In the genomic region with DNA sequence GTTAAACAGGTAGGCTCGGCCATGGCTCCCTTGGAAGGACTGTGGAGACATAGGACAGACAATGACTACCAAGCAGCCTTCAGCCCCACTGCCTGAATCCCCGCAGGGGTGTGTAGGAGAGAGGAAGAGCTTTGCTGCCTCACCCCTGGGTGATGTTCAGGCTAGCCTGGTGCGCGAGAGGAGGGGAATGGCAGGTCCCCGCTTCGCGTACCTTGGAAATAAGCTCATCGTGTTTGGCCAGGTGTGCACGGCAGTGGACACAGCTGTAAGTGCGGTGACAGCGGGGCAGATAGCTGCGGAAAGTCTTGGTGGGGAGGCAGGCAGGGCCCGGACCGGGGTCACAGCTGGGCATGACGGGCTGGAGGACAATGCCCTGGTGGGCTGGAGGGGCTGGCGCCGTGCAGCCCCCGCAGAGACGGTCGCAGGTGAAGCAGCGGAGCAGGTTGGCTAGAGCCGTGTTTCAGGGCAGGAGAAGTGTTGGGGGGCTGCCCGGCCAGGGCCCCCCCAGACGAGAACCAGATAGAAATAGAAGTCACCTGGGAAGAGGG, we compare ENCODE assay signal across 11 cellular contexts. TPM values are rescaled to one million over a fixed set of nuclear protein-coding genes. Genes with fewer than 3 reads are reported as not detected.
A peak's percentile ranks its signal among the peaks of the same experiment; 100 is the strongest.
DNase-seq lines count a peak whose midpoint lies in the region; ATAC-seq and TF ChIP-seq lines count a peak whose summit lies in the region.
"Had no signal": no experiment of that assay in that cellular context is flagged by ENCODE, and none has a peak within 500 bp of the region (broad histone marks: within the 10 kb centered on the region; RNA-seq: fewer than 3 reads in every experiment).

No MANE protein-coding gene starts in this region.

- in situ Hi-C loops in brain microvascular endothelial cell (cut with HindIII; ENCODE audit: low pct_ligation_motif_present, low sequenced_read_pairs) = loop anchor here (10.0 kb wide), 1 partner anchor 82 kb away; the partner anchor contains the start of gene UBE2L6

- no peaks in the 10 kb centered on the region for H3K9me3 ChIP-seq in HUES48 (ENCODE audit: control insufficient read depth, insufficient read depth, low read length)
- no peaks in the 10 kb centered on the region for H3K9me3 ChIP-seq in CD4-positive, alpha-beta memory T cell (ENCODE audit: control insufficient read depth in 1 of 2, low read length in 2 of 2)
- H3K9me3 ChIP-seq: spleen had no signal

- H3K4me3 ChIP-seq in HUES48 (ENCODE audit: low read depth, low read length) = peak overlapping the region; percentile 55
- H3K4me3 ChIP-seq in CD4-positive, alpha-beta memory T cell (ENCODE audit: low read length in 2 of 2) = no peak overlapping the region
- H3K4me3 ChIP-seq in brain microvascular endothelial cell (ENCODE audit: low read depth, low read length) = no peak overlapping the region
- H3K4me3 ChIP-seq: PC-9 had no signal

- POLR2A ChIA-PET in CD4-positive, alpha-beta memory T cell (lab: Charles Lee; ENCODE audit: partially characterized antibody) = no interaction called here

- H3K9me3 Mint-ChIP-seq in CD14-positive monocyte = peaks cover 0 to 20% (median 17%) of the 10 kb centered on the region in 7 donors
- no peaks in the 10 kb centered on the region for H3K9me3 Mint-ChIP-seq in dendritic cell treated with granulocyte-macrophage colony-stimulating factor and Interleukin-4, amounts not matched to agents 40 ng/mL and 50 ng/mL, for 4 days
- peaks cover 0 to 4% (median 0%) of the 10 kb centered on the region in 7 donors for H3K9me3 Mint-ChIP-seq in naive B cell
- H3K9me3 Mint-ChIP-seq in CD4-positive, alpha-beta memory T cell = no peaks in the 10 kb centered on the region

- peaks cover 17% of the 10 kb centered on the region for H3K36me3 ChIP-seq in HUES48 (ENCODE audit: control insufficient read depth, insufficient read depth, low read length)
- no peaks in the 10 kb centered on the region for H3K36me3 ChIP-seq in CD4-positive, alpha-beta memory T cell (ENCODE audit: insufficient read depth, low read length)
- H3K36me3 ChIP-seq in brain microvascular endothelial cell (replicated peaks) = no peaks in the 10 kb centered on the region
- H3K36me3 ChIP-seq: spleen had no signal

- H3K9ac ChIP-seq in HUES48 (ENCODE audit: low read depth, low read length) = peak overlapping the region; percentile 37; the same call in 1 of the 2 replicates

- intact Hi-C loops in CD14-positive monocyte (cut with micrococcal nuclease) = loop anchor here (2.0 to 10.0 kb wide), 3 partner anchors 80 to 292 kb away; partner anchors contain the start of gene UBE2L6 (in 1 of the 2)
- intact Hi-C loops in dendritic cell treated with granulocyte-macrophage colony-stimulating factor and Interleukin-4, amounts not matched to agents 40 ng/mL and 50 ng/mL, for 4 days (cut with micrococcal nuclease) = loop anchor here (10.0 kb wide), 1 partner anchor 148 kb away; no protein-coding TSS in a partner anchor
- intact Hi-C loops in CD4-positive, alpha-beta memory T cell (cut with micrococcal nuclease) = loop anchor here (10.0 kb wide), 1 partner anchor 878 kb away; no protein-coding TSS in a partner anchor

- DNase-seq in CD14-positive monocyte (ENCODE audit: low spot score) (no peak), naive B cell (no peak), ureter (ENCODE audit: low spot score) (no peak), brain microvascular endothelial cell (no peak), LoVo (ENCODE audit: low spot score) (no peak)
- no peak for DNase-seq in CD4-positive, alpha-beta memory T cell
- DNase-seq: PC-9, spleen had no signal

- TF ChIP-seq CTCF in CD14-positive monocyte (IDR thresholded peaks at IDR 0.05) (no peak), brain microvascular endothelial cell (IDR thresholded peaks at IDR 0.05; ENCODE audit: low read depth, low read length, missing control alignments) (no peak)

- peak overlapping the region; percentile 56 to 91 for H3K4me3 Mint-ChIP-seq in CD14-positive monocyte
- H3K4me3 Mint-ChIP-seq in dendritic cell treated with granulocyte-macrophage colony-stimulating factor and Interleukin-4, amounts not matched to agents 40 ng/mL and 50 ng/mL, for 4 days = peak overlapping the region; percentile 69
- H3K4me3 Mint-ChIP-seq in naive B cell = peak overlapping the region in 6 of 8 donors; percentile 13 to 84 (median 52)
- H3K4me3 Mint-ChIP-seq in CD4-positive, alpha-beta memory T cell = peak overlapping the region in 3 of 8 donors; percentile 2 to 61 (median 56)

- H3K27me3 ChIP-seq in HUES48 (ENCODE audit: control insufficient read depth, insufficient read depth, low read length) = peaks cover 9% of the 10 kb centered on the region
- H3K27me3 ChIP-seq in CD4-positive, alpha-beta memory T cell (ENCODE audit: insufficient read depth, low read length) = peaks cover 37% of the 10 kb centered on the region
- H3K27me3 ChIP-seq in brain microvascular endothelial cell (replicated peaks) = peaks cover 20% of the 10 kb centered on the region

- CTCF ChIA-PET in CD4-positive, alpha-beta memory T cell (lab: Charles Lee; ENCODE audit: partially characterized antibody) = interaction anchor here (0.9 to 3.8 kb wide), 7 partner anchors 12 to 190 kb away, joined by 3 to 16 read pairs (median 4); no protein-coding TSS in a partner anchor

- H3K27ac ChIP-seq in HUES48 (ENCODE audit: low read depth, low read length) (peak overlapping the region; percentile 80), brain microvascular endothelial cell (no peak overlapping the region)
- H3K27ac ChIP-seq in CD4-positive, alpha-beta memory T cell (ENCODE audit: low read depth, low read length) = no peak overlapping the region
- H3K27ac ChIP-seq: PC-9 had no signal

- H3K4me1 ChIP-seq in HUES48 (ENCODE audit: control insufficient read depth, insufficient read depth, low read length) = peaks cover 71% of the 10 kb centered on the region
- H3K4me1 ChIP-seq in CD4-positive, alpha-beta memory T cell (ENCODE audit: insufficient read depth, low read length) = peaks cover 22% of the 10 kb centered on the region

- H3K36me3 Mint-ChIP-seq in CD14-positive monocyte = peaks cover 0 to 23% of the 10 kb centered on the region in 2 donors
- peaks cover 6% of the 10 kb centered on the region for H3K36me3 Mint-ChIP-seq in dendritic cell treated with granulocyte-macrophage colony-stimulating factor and Interleukin-4, amounts not matched to agents 40 ng/mL and 50 ng/mL, for 4 days (ENCODE audit: low read depth)
- H3K36me3 Mint-ChIP-seq in naive B cell = peaks cover 0 to 9% of the 10 kb centered on the region in 2 donors
- peaks cover 0 to 2% of the 10 kb centered on the region in 2 donors for H3K36me3 Mint-ChIP-seq in CD4-positive, alpha-beta memory T cell

- peaks cover 58 to 69% (median 61%) of the 10 kb centered on the region in 3 donors for H3K27me3 Mint-ChIP-seq in CD14-positive monocyte (ENCODE audit: low read depth in 3 of 3)
- peaks cover 28% of the 10 kb centered on the region for H3K27me3 Mint-ChIP-seq in dendritic cell treated with granulocyte-macrophage colony-stimulating factor and Interleukin-4, amounts not matched to agents 40 ng/mL and 50 ng/mL, for 4 days
- peaks cover 67 to 84% (median 71%) of the 10 kb centered on the region in 3 donors for H3K27me3 Mint-ChIP-seq in naive B cell
- peaks cover 32 to 47% of the 10 kb centered on the region in 2 donors for H3K27me3 Mint-ChIP-seq in CD4-positive, alpha-beta memory T cell

- H3K4me1 Mint-ChIP-seq in CD14-positive monocyte (peaks cover 62% of the 10 kb centered on the region), naive B cell (peaks cover 35 to 54% (median 49%) of the 10 kb centered on the region in 3 donors)
- peaks cover 78% of the 10 kb centered on the region for H3K4me1 Mint-ChIP-seq in dendritic cell treated with granulocyte-macrophage colony-stimulating factor and Interleukin-4, amounts not matched to agents 40 ng/mL and 50 ng/mL, for 4 days (ENCODE audit: low read depth)
- peaks cover 20 to 51% (median 29%) of the 10 kb centered on the region in 4 donors for H3K4me1 Mint-ChIP-seq in CD4-positive, alpha-beta memory T cell

- H3K27ac Mint-ChIP-seq in CD14-positive monocyte (peak overlapping the region in 4 of 7 donors; percentile 18 to 46 (median 41)), naive B cell (peak overlapping the region in 3 of 6 donors; percentile 34 to 77 (median 54))
- peak overlapping the region; percentile 68 for H3K27ac Mint-ChIP-seq in dendritic cell treated with granulocyte-macrophage colony-stimulating factor and Interleukin-4, amounts not matched to agents 40 ng/mL and 50 ng/mL, for 4 days
- peak overlapping the region in 3 of 7 donors; percentile 11 to 78 (median 57) for H3K27ac Mint-ChIP-seq in CD4-positive, alpha-beta memory T cell

- no peak for ATAC-seq in naive B cell (ENCODE audit: low read depth in 2 of 2)

RNA-seq across cellular contexts. Expression of gene YPEL4, which starts 2.9 kb away (rescaled TPM):
- under 1 TPM in 1 of 2 donors, not detected in 1; 0.36 TPM for polyA plus RNA-seq in CD14-positive monocyte
- not detected for polyA plus RNA-seq in naive B cell (ENCODE audit: low read depth in 6 of 6)
- total RNA-seq in ureter = 0.44 TPM
- 10 to 100 TPM; 11.8 to 12.6 TPM for total RNA-seq in CD4-positive, alpha-beta memory T cell
- under 1 TPM in 1 of 2 donors, not detected in 1; 0.23 TPM for polyA plus RNA-seq in CD4-positive, alpha-beta memory T cell
- total RNA-seq: chondrocyte had no signal

RNA-seq across cellular contexts. Expression of gene CLP1, which starts 10.7 kb away (rescaled TPM):
- 10 to 100 TPM; 12.9 to 17.9 TPM for polyA plus RNA-seq in CD14-positive monocyte
- polyA plus RNA-seq in naive B cell (ENCODE audit: low read depth in 6 of 6) = 10 to 100 TPM; 15.1 to 62.2 (median 19.0) TPM
- 10.0 TPM for total RNA-seq in ureter
- 10 to 100 TPM; 14.1 to 16.0 TPM for total RNA-seq in CD4-positive, alpha-beta memory T cell
- polyA plus RNA-seq in CD4-positive, alpha-beta memory T cell = 10 to 100 TPM in 1 of 2 donors, 1 to 10 TPM in 1; 9.6 to 22.5 TPM

RNA-seq across cellular contexts. Expression of gene ZDHHC5, which starts 21.1 kb away (rescaled TPM):
- polyA plus RNA-seq in CD14-positive monocyte (10 to 100 TPM; 28.6 to 31.8 TPM), naive B cell (ENCODE audit: low read depth in 6 of 6) (10 to 100 TPM in 5 of 6 donors, 1 to 10 TPM in 1; 6.1 to 39.2 (median 28.2) TPM)
- 91.9 TPM for total RNA-seq in ureter
- 10 to 100 TPM; 73.2 to 75.8 TPM for total RNA-seq in CD4-positive, alpha-beta memory T cell
- polyA plus RNA-seq in CD4-positive, alpha-beta memory T cell = 10 to 100 TPM; 30.4 to 44.6 TPM

RNA-seq across cellular contexts. Expression of gene SERPING1, which starts 49.3 kb away (rescaled TPM):
- 10 to 100 TPM in 1 of 2 donors, 1 to 10 TPM in 1; 8.5 to 10.8 TPM for polyA plus RNA-seq in CD14-positive monocyte
- polyA plus RNA-seq in naive B cell (ENCODE audit: low read depth in 6 of 6) = under 1 TPM in 1 of 6 donors, not detected in 5; 0.82 TPM
- total RNA-seq in ureter = 302 TPM
- total RNA-seq in CD4-positive, alpha-beta memory T cell = not detected
- not detected for polyA plus RNA-seq in CD4-positive, alpha-beta memory T cell
